In the genomic region with DNA sequence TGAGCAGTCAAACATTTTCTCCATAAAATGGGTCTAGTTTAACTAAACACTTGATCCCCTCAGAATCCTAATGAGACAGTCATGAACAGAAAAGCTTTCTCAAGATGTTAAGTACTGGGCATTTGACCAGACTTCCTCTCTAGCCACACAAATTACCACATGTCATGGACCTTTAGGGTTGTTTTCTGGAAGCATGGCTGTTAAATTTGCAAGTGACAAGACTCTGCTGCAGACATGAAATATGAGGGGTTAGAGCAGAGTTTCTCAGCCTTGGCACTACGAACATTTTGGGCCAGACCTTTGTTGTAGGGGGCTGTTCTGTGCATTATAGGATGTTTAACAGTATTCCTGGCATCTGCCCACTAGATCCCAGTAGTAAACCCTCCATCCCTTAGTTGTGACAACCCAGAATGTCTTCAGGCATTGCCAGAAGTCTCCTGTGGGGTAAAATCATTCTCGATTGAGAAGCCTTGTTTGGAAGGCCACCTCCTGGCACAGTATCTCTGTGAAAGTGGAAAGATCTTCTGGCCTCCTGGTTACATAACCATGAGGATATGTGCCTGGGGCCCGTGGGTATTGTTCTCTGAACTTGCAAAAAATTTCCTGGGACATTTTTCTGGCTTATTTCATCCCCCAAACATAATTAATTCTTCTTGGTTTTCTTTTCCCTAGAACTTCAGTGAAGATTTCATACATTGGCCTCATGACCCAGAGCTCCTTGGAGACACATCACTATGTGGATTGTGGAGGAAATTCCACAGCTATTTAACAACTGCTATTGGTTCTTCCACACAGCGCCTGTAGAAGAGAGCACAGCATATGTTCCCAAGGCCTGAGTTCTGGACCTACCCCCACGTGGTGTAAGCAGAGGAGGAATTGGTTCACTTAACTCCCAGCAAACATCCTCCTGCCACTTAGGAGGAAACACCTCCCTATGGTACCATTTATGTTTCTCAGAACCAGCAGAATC, we compare ENCODE assay signal across 1 cellular context.
TF ChIP-seq lines count a peak whose summit lies in the region.

No MANE protein-coding gene starts in this region.

TF ChIP-seq in H1, 55 proteins besides CTCF, POLR2A, EP300 and RAD21:
- TF ChIP-seq RNF2 (IDR thresholded peaks at IDR 0.05; ENCODE audit: borderline replicate concordance, low read depth, low read length, missing control alignments, poor library complexity, severe bottlenecking) (no peak), SP1 (IDR thresholded peaks at IDR 0.05; ENCODE audit: low read depth, low read length) (0 out of 2 replicates have a peak, but pooled peaks have one; percentile 11)
